ENCODE assay signal across 8 cellular contexts in the genomic region with DNA sequence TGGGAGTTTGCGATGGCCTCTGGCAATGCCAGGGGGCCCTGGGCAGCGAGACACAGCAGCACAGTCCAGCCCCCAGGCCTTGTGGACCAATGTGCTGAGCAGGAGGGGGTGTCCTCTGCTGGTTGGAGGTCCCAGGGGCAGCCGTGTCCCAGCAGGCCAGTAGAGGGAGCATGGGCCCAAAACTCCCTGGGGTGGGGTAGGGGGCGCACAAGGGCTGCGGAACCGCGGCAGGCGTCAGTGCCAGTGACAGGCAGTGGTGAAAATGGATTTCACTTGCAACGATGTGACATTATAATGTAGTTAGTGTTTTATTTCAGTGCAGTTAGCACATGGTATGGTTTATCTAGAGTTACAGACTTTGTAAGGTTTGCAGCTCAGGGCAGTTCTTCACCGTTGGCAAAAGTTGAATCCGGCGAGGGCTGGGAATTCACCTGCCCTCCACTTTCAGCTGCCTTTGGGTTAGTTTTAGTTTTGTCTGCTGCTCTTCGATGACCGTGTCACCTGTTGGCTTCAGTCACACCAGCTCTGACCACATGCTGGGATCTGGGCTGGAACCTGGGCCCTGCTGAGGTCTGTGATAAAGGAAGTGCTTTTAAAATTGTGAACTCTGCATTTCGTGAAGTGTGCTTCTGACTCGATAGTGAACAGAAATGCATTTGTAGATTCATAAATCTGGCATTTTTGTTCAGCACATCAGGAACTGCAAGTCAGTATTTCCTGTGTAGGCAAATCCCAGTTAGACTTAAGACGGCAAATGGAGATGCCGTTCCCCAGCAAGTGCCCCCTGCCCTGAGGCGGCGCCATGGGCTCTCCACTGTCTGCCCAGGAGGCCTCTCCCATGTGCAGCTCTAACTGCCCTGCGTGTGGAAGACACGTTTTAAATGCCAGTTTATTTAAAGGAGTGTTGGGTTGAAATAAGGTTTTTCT. TPM values are rescaled to one million over a fixed set of nuclear protein-coding genes. Genes with fewer than 3 reads are reported as not detected.
DNase-seq lines count a peak whose midpoint lies in the region; ATAC-seq and TF ChIP-seq lines count a peak whose summit lies in the region.

No MANE protein-coding gene starts in this region.

- no peak overlapping the region for H3K4me2 ChIP-seq in SU-DHL-6 (ENCODE audit: low read depth, low read length, poor library complexity, severe bottlenecking)

- no peaks in the 10 kb centered on the region for H3K79me2 ChIP-seq in SU-DHL-6 (ENCODE audit: insufficient read depth, low read length)

- intact Hi-C loops in right cardiac atrium (cut with DNase I) = loop anchor here in 2 of 4 donors (5.0 to 10.0 kb wide), 4 partner anchors 70 to 103 kb away; partner anchors contain the start of genes ABHD12 (in 1 of the 2) and ENTPD6 (in 1 of the 2)

- peak in 51 of 76 experiments; percentile 3 to 61 (median 30) for DNase-seq in HUDEP-2 (lab: John Stamatoyannopoulos, UW; ENCODE audit: unreplicated experiment in 76 of 76)
- DNase-seq in adipocyte (ENCODE audit: low read depth) = peak; percentile 70
- peak in 2 of 3 donors; percentile 82 to 84 for DNase-seq in right cardiac atrium

- TF ChIP-seq CTCF in GM12872 (IDR thresholded peaks at IDR 0.05; ENCODE audit: insufficient read depth, low read depth, low read length) (peak; percentile 95), SU-DHL-6 (IDR thresholded peaks at IDR 0.05; ENCODE audit: insufficient read depth, low read length, poor library complexity, severe bottlenecking) (peak; percentile 97)

- ATAC-seq in right cardiac atrium = peak; percentile 37 to 61
- no peak for ATAC-seq in HG02588 (IDR thresholded peaks at IDR 0.05; ENCODE audit: unreplicated experiment)
- no peak for ATAC-seq in esophagus mucosa

- H3K9ac ChIP-seq in SU-DHL-6 (ENCODE audit: low read length) = no peak overlapping the region
- H3K9ac ChIP-seq in adipocyte (ENCODE audit: low read length) = peak overlapping the region; percentile 43
- peak overlapping the region in 1 of 3 donors; percentile 50 for H3K9ac ChIP-seq in skeletal muscle tissue (ENCODE audit: low read depth in 1 of 3, low read length in 3 of 3)

- 48% methylated on average over 22 of the region's 22 CpGs for WGBS in right cardiac atrium

- H3K4me3 ChIP-seq in SU-DHL-6 (ENCODE audit: insufficient read depth, low read length, poor library complexity, severe bottlenecking) = no peak overlapping the region
- H3K4me3 ChIP-seq in adipocyte (ENCODE audit: low read length) = no peak overlapping the region
- no peak overlapping the region for H3K4me3 ChIP-seq in right cardiac atrium (ENCODE audit: low read length)
- H3K4me3 ChIP-seq in skeletal muscle tissue (ENCODE audit: low read length in 3 of 3) = no peak overlapping the region

- H3K27me3 ChIP-seq in SU-DHL-6 (ENCODE audit: low read length) (no peaks in the 10 kb centered on the region), adipocyte (replicated peaks; ENCODE audit: control insufficient read depth, insufficient read depth, low read length) (no peaks in the 10 kb centered on the region), right cardiac atrium (ENCODE audit: control insufficient read depth, insufficient read depth) (no peaks in the 10 kb centered on the region), skeletal muscle tissue (ENCODE audit: control insufficient read depth in 3 of 3, insufficient read depth in 3 of 3, low read length in 3 of 3) (no peaks in the 10 kb centered on the region)

- H3K9me3 ChIP-seq in SU-DHL-6 (ENCODE audit: insufficient read depth, low read length) = no peaks in the 10 kb centered on the region
- no peaks in the 10 kb centered on the region for H3K9me3 ChIP-seq in adipocyte (ENCODE audit: control insufficient read depth, low read length)
- H3K9me3 ChIP-seq in right cardiac atrium (ENCODE audit: control insufficient read depth, low read length) = no peaks in the 10 kb centered on the region
- H3K9me3 ChIP-seq in skeletal muscle tissue (ENCODE audit: control insufficient read depth in 3 of 3, low read length in 3 of 3) = no peaks in the 10 kb centered on the region

- H3K27ac ChIP-seq in SU-DHL-6 (ENCODE audit: low read depth, low read length) (no peak overlapping the region), right cardiac atrium (ENCODE audit: low read length) (peak overlapping the region; percentile 55), skeletal muscle tissue (ENCODE audit: low read depth, low read length) (peak overlapping the region; percentile 84)

- H3F3A ChIP-seq in SU-DHL-6 (ENCODE audit: insufficient read depth) = no peaks in the 10 kb centered on the region

- H3K4me1 ChIP-seq in adipocyte (ENCODE audit: control insufficient read depth, insufficient read depth, low read length) (peaks cover 26% of the 10 kb centered on the region), right cardiac atrium (ENCODE audit: control insufficient read depth, insufficient read depth, low read length) (peaks cover 5% of the 10 kb centered on the region), skeletal muscle tissue (ENCODE audit: control insufficient read depth in 3 of 3, insufficient read depth in 3 of 3, low read length in 3 of 3) (peaks cover 27 to 37% (median 33%) of the 10 kb centered on the region in 3 donors)

- no peak overlapping the region for H2AFZ ChIP-seq in SU-DHL-6 (ENCODE audit: low read depth, low read length, severe bottlenecking)

- no peaks in the 10 kb centered on the region for H3K9me2 ChIP-seq in SU-DHL-6 (replicated peaks; ENCODE audit: insufficient read depth, low read length)

- no peaks in the 10 kb centered on the region for H4K20me1 ChIP-seq in SU-DHL-6 (ENCODE audit: low read depth, low read length)

- H3K36me3 ChIP-seq in SU-DHL-6 (ENCODE audit: low read length) = no peaks in the 10 kb centered on the region
- peaks cover 49% of the 10 kb centered on the region for H3K36me3 ChIP-seq in adipocyte (ENCODE audit: control insufficient read depth, insufficient read depth, low read length, severe bottlenecking)
- H3K36me3 ChIP-seq in skeletal muscle tissue (ENCODE audit: control insufficient read depth in 3 of 3, insufficient read depth in 3 of 3, low read length in 3 of 3) = peaks cover 5 to 16% (median 5%) of the 10 kb centered on the region in 3 donors

RNA-seq across cellular contexts. Expression of gene PYGB, which starts 46.8 kb away (rescaled TPM):
- 100 to 1,000 TPM; 154 to 219 (median 194) TPM for total RNA-seq in right cardiac atrium
- 136 TPM for polyA plus RNA-seq in right cardiac atrium
- total RNA-seq in skeletal muscle tissue = 20.9 TPM
- 63.1 TPM for total RNA-seq in esophagus mucosa

Comparison
In these comparisons a context has a peak if more than half of its experiments do, and no peak if none do; other contexts are left out.
1. DNase-seq: peak in every context shown above with its lines; median percentile 83 in right cardiac atrium; 70 in adipocyte; 30 in HUDEP-2.
2. ATAC-seq: peak in right cardiac atrium (2 of 2); none in HG02588 (single experiment) and esophagus mucosa (single experiment).